In the genomic region with DNA sequence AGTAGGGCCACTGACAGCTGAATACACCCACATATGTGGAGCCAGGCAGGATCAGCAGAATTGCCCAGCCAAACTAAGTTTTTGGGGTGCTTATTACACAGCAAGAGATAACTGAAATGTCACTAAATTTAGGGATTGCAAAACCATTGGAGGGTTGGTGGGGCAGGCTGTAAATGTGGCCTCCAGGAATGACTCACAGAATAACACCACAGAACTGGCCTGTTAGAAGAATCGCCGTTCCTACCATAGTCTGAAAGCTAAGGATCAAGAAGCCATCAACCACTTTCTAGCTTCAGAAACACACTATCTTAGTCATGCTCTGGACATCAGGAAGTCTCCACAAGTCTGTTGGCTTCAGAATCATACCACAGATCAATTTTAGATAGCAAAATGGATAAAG, we compare ENCODE assay signal across 1 cellular context. TPM values are rescaled to one million over a fixed set of nuclear protein-coding genes. Genes with fewer than 3 reads are reported as not detected.
"Had no signal": no experiment of that assay in that cellular context is flagged by ENCODE, and none has a peak within 500 bp of the region (broad histone marks: within the 10 kb centered on the region; RNA-seq: fewer than 3 reads in every experiment).

No MANE protein-coding gene starts in this region.

RNA-seq across cellular contexts. Expression of a gene that starts 24.0 kb away (rescaled TPM):
- total RNA-seq: ascending aorta had no signal
